In the genomic region with DNA sequence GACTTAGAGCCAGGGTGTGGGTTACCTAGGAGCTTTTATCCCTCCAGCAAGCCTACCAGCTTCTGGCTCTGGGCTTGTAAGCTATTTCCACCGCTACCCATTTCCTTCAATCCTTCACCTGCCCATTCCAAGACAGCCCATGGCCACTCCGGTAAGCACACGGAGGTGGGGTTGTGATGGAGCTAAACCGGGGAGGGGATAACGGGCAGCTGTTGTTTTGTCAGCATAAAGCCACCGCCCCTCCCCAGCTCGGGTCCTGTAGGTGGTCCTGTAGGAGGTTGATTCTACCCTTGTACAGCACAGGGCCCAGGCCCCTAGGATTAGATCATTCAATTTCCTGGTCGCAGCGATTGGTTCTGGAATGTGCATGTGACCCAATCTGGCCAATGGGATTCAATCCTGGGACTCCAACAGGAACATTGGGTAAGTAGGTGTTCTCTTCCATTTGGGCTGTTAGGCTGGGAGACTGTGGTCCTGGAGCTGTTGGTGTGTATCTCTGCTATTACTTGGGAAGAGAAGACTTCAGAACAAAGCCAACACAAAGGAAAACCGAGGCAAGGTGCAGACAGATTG, we compare ENCODE assay signal across 19 cellular contexts.
DNase-seq lines count a peak whose midpoint lies in the region; ATAC-seq, FAIRE-seq and TF ChIP-seq lines count a peak whose summit lies in the region.
"Had no signal": no experiment of that assay in that cellular context is flagged by ENCODE, and none has a peak within 500 bp of the region (broad histone marks: within the 10 kb centered on the region; RNA-seq: fewer than 3 reads in every experiment).

No MANE protein-coding gene starts in this region.

- H3K9ac ChIP-seq in K562 (ENCODE audit: insufficient read depth in 1 of 2, low read depth in 2 of 2, low read length in 2 of 2) (no peak overlapping the region), neural progenitor cell (no peak overlapping the region)
- H3K9ac ChIP-seq: BLaER1 had no signal

- H3K27ac Mint-ChIP-seq in neural progenitor cell: peak overlapping the region; percentile 24
- H3K27ac Mint-ChIP-seq: CD4-positive, alpha-beta memory T cell; T-cell had no signal

- DNase-seq in H7: peak; percentile 69
- peak; percentile 12 to 65 (median 56) for DNase-seq in K562 (ENCODE audit: extremely low read depth in 1 of 4, low spot score in 3 of 4)
- no peak for DNase-seq in neural progenitor cell (ENCODE audit: low spot score)
- DNase-seq in NCI-H1417 (lab: John Stamatoyannopoulos, UW): no peak
- DNase-seq in NCI-H226: no peak
- DNase-seq in cortex of kidney (lab: John Stamatoyannopoulos, UW): no peak
- DNase-seq: ACHN; CD4-positive, alpha-beta memory T cell; DND-41; GOT3; NCI-H187; NK-92 treated with Interleukin-12 subunit alpha and Interleukin-12 subunit beta, amount 100 ng/mL, for 24 hours; SIG-M5; T-cell had no signal

- H3K27me3 Mint-ChIP-seq in neural progenitor cell (ENCODE audit: insufficient read depth, low read depth): peaks cover 6% of the 10 kb centered on the region

- H3K4me3 ChIP-seq in H7 (ENCODE audit: insufficient read depth, low read depth, low read length) (no peak overlapping the region), K562 (no peak overlapping the region), neural progenitor cell (no peak overlapping the region)
- H3K4me3 ChIP-seq: BLaER1 had no signal

- peaks cover 22% of the 10 kb centered on the region for H3F3A ChIP-seq in neural progenitor cell (ENCODE audit: low read depth)

- CTCF ChIA-PET in K562 (lab: Yijun Ruan, JAX; ENCODE audit: low intra/inter-chr PET ratio): no interaction called here

- H3K79me2 ChIP-seq in K562 (ENCODE audit: control insufficient read depth, insufficient read depth, low read length): no peaks in the 10 kb centered on the region
- no peaks in the 10 kb centered on the region for H3K79me2 ChIP-seq in neural progenitor cell (ENCODE audit: low read depth)

- no peaks in the 10 kb centered on the region for H3K27me3 ChIP-seq in H7 (ENCODE audit: control insufficient read depth, insufficient read depth, low read length)
- H3K27me3 ChIP-seq in K562 (ENCODE audit: control insufficient read depth in 2 of 2, insufficient read depth in 2 of 2, low read length in 2 of 2): peaks cover 6 to 40% of the 10 kb centered on the region in 2 experiments; a peak in 4 of 5 replicates
- H3K27me3 ChIP-seq in neural progenitor cell: no peaks in the 10 kb centered on the region
- H3K27me3 ChIP-seq: BLaER1 had no signal

- TF ChIP-seq RAD21 in Ishikawa (IDR thresholded peaks at IDR 0.05; ENCODE audit: low read depth) (no peak), K562 (CRISPR knock-in tag; conservative IDR thresholded peaks at IDR 0.05 in 1 of 2, IDR thresholded peaks at IDR 0.05 in 1 of 2) (no peak)

- no peaks in the 10 kb centered on the region for H3K36me3 ChIP-seq in H7 (replicated peaks; ENCODE audit: control insufficient read depth, insufficient read depth, low read length)
- no peaks in the 10 kb centered on the region for H3K36me3 ChIP-seq in K562 (ENCODE audit: control insufficient read depth, insufficient read depth, low read length)
- H3K36me3 ChIP-seq in neural progenitor cell: no peaks in the 10 kb centered on the region
- H3K36me3 ChIP-seq: BLaER1 had no signal

- H3K4me2 ChIP-seq in K562 (ENCODE audit: insufficient read depth, low read length) (peak overlapping the region; percentile 29; the same call in 1 of the 2 replicates), neural progenitor cell (no peak overlapping the region)
- H3K4me2 ChIP-seq: BLaER1 had no signal

- H3K9me3 Mint-ChIP-seq in neural progenitor cell: peaks cover 6% of the 10 kb centered on the region

- TF ChIP-seq CTCF in K562 (IDR thresholded peaks at IDR 0.05 in 2 of 3, conservative IDR thresholded peaks at IDR 0.05 in 1 of 3; ENCODE audit: insufficient read depth in 2 of 3, low read depth in 1 of 3, low read length in 3 of 3): no peak
- no peak for TF ChIP-seq CTCF in neural progenitor cell (IDR thresholded peaks at IDR 0.05)

- in situ Hi-C loops in K562 (cut with MboI): no loop called here

- H2AFZ ChIP-seq in K562 (ENCODE audit: low read depth, low read length): peak overlapping the region; percentile 56
- H2AFZ ChIP-seq in neural progenitor cell (replicated peaks): no peak overlapping the region

- H3K27ac ChIP-seq in K562 (ENCODE audit: extremely low read depth, low read depth, low read length) (no peak overlapping the region), neural progenitor cell (no peak overlapping the region)
- H3K27ac ChIP-seq: BLaER1, RWPE1 had no signal

- H3K4me3 Mint-ChIP-seq in neural progenitor cell: no peak overlapping the region
- H3K4me3 Mint-ChIP-seq: CD4-positive, alpha-beta memory T cell; T-cell had no signal

- H3K4me1 ChIP-seq in K562 (replicated peaks in 1 of 2; ENCODE audit: control insufficient read depth in 2 of 2, insufficient read depth in 2 of 2, low read length in 2 of 2) (no peaks in the 10 kb centered on the region; a peak in 1 of 5 replicates), neural progenitor cell (peaks cover 27% of the 10 kb centered on the region)

- peak; percentile 51 for FAIRE-seq in K562 (lab: Jason Lieb, UNC)
- FAIRE-seq: GM12892 had no signal

- H4K20me1 ChIP-seq in K562 (replicated peaks; ENCODE audit: control insufficient read depth, insufficient read depth, low read length): no peaks in the 10 kb centered on the region
- no peaks in the 10 kb centered on the region for H4K20me1 ChIP-seq in neural progenitor cell (ENCODE audit: low read depth)
- H4K20me1 ChIP-seq: BLaER1 had no signal

- H3K9me3 ChIP-seq in K562 (replicated peaks; ENCODE audit: control insufficient read depth, insufficient read depth, low read depth, low read length) (no peaks in the 10 kb centered on the region), neural progenitor cell (ENCODE audit: low read depth) (no peaks in the 10 kb centered on the region)
- H3K9me3 ChIP-seq: BLaER1 had no signal

- no peaks in the 10 kb centered on the region for H3K36me3 Mint-ChIP-seq in neural progenitor cell
- H3K36me3 Mint-ChIP-seq: CD4-positive, alpha-beta memory T cell; T-cell had no signal

- H3K9me1 ChIP-seq in K562 (ENCODE audit: control insufficient read depth, insufficient read depth, low read length): no peaks in the 10 kb centered on the region

- 9% methylated on average over 9 of the region's 10 CpGs for WGBS in K562 (ENCODE audit: insufficient coverage, low coverage, missing lambda C conversion rate)

- BruUV-seq in K562 (replicated peaks; lab: Mats Ljungman, UMichigan): no TSS peak

- TF ChIP-seq POLR2A in K562 (conservative IDR thresholded peaks at IDR 0.05): no peak

- POLR2A ChIA-PET in K562 (lab: Yijun Ruan, JAX): no interaction called here

- peak; percentile 81 for ATAC-seq in K562
- ATAC-seq: SK-N-SH treated with all-trans-retinoic acid at 6 μM for 48 hours, T-cell had no signal

- H3K4me1 Mint-ChIP-seq in neural progenitor cell: peaks cover 23% of the 10 kb centered on the region
- H3K4me1 Mint-ChIP-seq: CD4-positive, alpha-beta memory T cell; T-cell had no signal

- intact Hi-C loops in K562 (cut with micrococcal nuclease): no loop called here

- TF ChIP-seq EP300 in Ishikawa (IDR thresholded peaks at IDR 0.05; ENCODE audit: borderline replicate concordance): no peak
- TF ChIP-seq EP300 in K562 (IDR thresholded peaks at IDR 0.05; ENCODE audit: low read length): no peak

TF ChIP-seq in Ishikawa, 13 proteins besides CTCF, POLR2A, EP300 and RAD21:
- TF ChIP-seq TEAD4 (IDR thresholded peaks at IDR 0.05) (no peak), CREB1 (IDR thresholded peaks at IDR 0.05; ENCODE audit: low read depth) (no peak), CEBPB (IDR thresholded peaks at IDR 0.05) (no peak)
- TF ChIP-seq, protein P1, sequence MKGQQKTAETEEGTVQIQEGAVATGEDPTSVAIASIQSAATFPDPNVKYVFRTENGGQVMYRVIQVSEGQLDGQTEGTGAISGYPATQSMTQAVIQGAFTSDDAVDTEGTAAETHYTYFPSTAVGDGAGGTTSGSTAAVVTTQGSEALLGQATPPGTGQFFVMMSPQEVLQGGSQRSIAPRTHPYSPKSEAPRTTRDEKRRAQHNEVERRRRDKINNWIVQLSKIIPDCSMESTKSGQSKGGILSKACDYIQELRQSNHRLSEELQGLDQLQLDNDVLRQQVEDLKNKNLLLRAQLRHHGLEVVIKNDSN (IDR thresholded peaks at IDR 0.05): peak; percentile 75
- TF ChIP-seq, protein P2, sequence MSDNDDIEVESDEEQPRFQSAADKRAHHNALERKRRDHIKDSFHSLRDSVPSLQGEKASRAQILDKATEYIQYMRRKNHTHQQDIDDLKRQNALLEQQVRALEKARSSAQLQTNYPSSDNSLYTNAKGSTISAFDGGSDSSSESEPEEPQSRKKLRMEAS (IDR thresholded peaks at IDR 0.05): no peak

TF ChIP-seq in K562, 482 proteins besides CTCF, POLR2A, EP300 and RAD21 (continues in another document):
- TF ChIP-seq, protein P1 (CRISPR knock-in tag; IDR thresholded peaks at IDR 0.05): peak; percentile 87
- peak; percentile 17 for TF ChIP-seq FOS (IDR thresholded peaks at IDR 0.05; ENCODE audit: extremely low read depth, insufficient read length)

Comparison
In these comparisons a context has a peak if more than half of its experiments do, and no peak if none do; other contexts are left out.
1. DNase-seq: peak in H7 (single experiment) and K562 (4 of 4); none in neural progenitor cell (single experiment), NCI-H1417 (0 of 3), NCI-H226 (single experiment) and cortex of kidney (single experiment).